1 cellular context compared by ENCODE assay signal in the genomic region with DNA sequence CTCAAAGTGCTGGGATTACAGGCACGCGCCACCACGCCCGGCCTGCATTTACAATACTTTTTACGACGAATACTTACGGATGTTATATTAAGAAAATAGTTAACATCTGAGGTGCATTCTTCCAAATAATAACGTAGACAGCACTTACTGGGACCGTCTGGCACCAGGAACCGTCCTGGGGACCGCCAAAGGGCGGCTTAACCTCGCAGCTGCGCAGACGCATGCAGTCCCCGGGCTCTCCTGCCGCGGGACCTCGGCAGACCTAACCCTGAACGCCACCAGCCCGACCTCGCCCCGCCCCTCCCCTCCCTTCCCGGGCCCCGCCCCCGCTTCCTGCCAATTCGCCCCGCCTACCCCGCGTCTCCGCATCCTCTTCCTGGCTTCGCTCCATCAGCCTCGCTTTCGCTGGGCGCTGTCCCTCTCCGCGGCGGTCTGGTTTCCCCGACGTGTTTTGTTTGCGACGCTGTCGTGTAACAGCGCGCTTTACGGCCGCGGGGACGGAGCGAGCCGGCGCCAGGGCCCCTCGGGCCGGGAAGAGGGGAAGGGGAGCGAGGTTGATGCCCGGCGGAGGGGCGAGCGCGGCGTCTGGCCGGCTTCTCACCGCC.
TF ChIP-seq lines count a peak whose summit lies in the region.

A gene (plus strand): TSS at position 479 of the 605 bp plus-strand sequence. CDS start 79 bp downstream, at position 558.

TF ChIP-seq in K562, 482 proteins besides CTCF, POLR2A, EP300 and RAD21 (continued from another document and continues in another):
- TF ChIP-seq, protein P1, sequence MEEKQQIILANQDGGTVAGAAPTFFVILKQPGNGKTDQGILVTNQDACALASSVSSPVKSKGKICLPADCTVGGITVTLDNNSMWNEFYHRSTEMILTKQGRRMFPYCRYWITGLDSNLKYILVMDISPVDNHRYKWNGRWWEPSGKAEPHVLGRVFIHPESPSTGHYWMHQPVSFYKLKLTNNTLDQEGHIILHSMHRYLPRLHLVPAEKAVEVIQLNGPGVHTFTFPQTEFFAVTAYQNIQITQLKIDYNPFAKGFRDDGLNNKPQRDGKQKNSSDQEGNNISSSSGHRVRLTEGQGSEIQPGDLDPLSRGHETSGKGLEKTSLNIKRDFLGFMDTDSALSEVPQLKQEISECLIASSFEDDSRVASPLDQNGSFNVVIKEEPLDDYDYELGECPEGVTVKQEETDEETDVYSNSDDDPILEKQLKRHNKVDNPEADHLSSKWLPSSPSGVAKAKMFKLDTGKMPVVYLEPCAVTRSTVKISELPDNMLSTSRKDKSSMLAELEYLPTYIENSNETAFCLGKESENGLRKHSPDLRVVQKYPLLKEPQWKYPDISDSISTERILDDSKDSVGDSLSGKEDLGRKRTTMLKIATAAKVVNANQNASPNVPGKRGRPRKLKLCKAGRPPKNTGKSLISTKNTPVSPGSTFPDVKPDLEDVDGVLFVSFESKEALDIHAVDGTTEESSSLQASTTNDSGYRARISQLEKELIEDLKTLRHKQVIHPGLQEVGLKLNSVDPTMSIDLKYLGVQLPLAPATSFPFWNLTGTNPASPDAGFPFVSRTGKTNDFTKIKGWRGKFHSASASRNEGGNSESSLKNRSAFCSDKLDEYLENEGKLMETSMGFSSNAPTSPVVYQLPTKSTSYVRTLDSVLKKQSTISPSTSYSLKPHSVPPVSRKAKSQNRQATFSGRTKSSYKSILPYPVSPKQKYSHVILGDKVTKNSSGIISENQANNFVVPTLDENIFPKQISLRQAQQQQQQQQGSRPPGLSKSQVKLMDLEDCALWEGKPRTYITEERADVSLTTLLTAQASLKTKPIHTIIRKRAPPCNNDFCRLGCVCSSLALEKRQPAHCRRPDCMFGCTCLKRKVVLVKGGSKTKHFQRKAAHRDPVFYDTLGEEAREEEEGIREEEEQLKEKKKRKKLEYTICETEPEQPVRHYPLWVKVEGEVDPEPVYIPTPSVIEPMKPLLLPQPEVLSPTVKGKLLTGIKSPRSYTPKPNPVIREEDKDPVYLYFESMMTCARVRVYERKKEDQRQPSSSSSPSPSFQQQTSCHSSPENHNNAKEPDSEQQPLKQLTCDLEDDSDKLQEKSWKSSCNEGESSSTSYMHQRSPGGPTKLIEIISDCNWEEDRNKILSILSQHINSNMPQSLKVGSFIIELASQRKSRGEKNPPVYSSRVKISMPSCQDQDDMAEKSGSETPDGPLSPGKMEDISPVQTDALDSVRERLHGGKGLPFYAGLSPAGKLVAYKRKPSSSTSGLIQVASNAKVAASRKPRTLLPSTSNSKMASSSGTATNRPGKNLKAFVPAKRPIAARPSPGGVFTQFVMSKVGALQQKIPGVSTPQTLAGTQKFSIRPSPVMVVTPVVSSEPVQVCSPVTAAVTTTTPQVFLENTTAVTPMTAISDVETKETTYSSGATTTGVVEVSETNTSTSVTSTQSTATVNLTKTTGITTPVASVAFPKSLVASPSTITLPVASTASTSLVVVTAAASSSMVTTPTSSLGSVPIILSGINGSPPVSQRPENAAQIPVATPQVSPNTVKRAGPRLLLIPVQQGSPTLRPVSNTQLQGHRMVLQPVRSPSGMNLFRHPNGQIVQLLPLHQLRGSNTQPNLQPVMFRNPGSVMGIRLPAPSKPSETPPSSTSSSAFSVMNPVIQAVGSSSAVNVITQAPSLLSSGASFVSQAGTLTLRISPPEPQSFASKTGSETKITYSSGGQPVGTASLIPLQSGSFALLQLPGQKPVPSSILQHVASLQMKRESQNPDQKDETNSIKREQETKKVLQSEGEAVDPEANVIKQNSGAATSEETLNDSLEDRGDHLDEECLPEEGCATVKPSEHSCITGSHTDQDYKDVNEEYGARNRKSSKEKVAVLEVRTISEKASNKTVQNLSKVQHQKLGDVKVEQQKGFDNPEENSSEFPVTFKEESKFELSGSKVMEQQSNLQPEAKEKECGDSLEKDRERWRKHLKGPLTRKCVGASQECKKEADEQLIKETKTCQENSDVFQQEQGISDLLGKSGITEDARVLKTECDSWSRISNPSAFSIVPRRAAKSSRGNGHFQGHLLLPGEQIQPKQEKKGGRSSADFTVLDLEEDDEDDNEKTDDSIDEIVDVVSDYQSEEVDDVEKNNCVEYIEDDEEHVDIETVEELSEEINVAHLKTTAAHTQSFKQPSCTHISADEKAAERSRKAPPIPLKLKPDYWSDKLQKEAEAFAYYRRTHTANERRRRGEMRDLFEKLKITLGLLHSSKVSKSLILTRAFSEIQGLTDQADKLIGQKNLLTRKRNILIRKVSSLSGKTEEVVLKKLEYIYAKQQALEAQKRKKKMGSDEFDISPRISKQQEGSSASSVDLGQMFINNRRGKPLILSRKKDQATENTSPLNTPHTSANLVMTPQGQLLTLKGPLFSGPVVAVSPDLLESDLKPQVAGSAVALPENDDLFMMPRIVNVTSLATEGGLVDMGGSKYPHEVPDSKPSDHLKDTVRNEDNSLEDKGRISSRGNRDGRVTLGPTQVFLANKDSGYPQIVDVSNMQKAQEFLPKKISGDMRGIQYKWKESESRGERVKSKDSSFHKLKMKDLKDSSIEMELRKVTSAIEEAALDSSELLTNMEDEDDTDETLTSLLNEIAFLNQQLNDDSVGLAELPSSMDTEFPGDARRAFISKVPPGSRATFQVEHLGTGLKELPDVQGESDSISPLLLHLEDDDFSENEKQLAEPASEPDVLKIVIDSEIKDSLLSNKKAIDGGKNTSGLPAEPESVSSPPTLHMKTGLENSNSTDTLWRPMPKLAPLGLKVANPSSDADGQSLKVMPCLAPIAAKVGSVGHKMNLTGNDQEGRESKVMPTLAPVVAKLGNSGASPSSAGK (IDR thresholded peaks at IDR 0.05), result peak; percentile 87
- TF ChIP-seq ZNF695 (CRISPR knock-in tag; IDR thresholded peaks at IDR 0.05), result 0 out of 2 replicates have a peak, but pooled peaks have one; percentile 14
- TF ChIP-seq SPI1 (IDR thresholded peaks at IDR 0.05; ENCODE audit: borderline replicate concordance, low read depth, low read length), result 0 out of 2 replicates have a peak, but pooled peaks have one; percentile 5
- peak; percentile 1; the same call in 1 of the 2 replicates for TF ChIP-seq RB1 (IDR thresholded peaks at IDR 0.05; ENCODE audit: low read depth)
- 0 out of 2 replicates have a peak, but pooled peaks have one; percentile 37 for TF ChIP-seq ZBTB7A (IDR thresholded peaks at IDR 0.05; ENCODE audit: borderline replicate concordance, control insufficient read depth, low read depth, low read length)
- TF ChIP-seq TEAD4 (IDR thresholded peaks at IDR 0.05; ENCODE audit: low read length), result 0 out of 2 replicates have a peak, but pooled peaks have one; percentile 23
- TF ChIP-seq TEAD4 (CRISPR knock-in tag; IDR thresholded peaks at IDR 0.05; ENCODE audit: borderline replicate concordance), result no peak
- TF ChIP-seq, protein P2, sequence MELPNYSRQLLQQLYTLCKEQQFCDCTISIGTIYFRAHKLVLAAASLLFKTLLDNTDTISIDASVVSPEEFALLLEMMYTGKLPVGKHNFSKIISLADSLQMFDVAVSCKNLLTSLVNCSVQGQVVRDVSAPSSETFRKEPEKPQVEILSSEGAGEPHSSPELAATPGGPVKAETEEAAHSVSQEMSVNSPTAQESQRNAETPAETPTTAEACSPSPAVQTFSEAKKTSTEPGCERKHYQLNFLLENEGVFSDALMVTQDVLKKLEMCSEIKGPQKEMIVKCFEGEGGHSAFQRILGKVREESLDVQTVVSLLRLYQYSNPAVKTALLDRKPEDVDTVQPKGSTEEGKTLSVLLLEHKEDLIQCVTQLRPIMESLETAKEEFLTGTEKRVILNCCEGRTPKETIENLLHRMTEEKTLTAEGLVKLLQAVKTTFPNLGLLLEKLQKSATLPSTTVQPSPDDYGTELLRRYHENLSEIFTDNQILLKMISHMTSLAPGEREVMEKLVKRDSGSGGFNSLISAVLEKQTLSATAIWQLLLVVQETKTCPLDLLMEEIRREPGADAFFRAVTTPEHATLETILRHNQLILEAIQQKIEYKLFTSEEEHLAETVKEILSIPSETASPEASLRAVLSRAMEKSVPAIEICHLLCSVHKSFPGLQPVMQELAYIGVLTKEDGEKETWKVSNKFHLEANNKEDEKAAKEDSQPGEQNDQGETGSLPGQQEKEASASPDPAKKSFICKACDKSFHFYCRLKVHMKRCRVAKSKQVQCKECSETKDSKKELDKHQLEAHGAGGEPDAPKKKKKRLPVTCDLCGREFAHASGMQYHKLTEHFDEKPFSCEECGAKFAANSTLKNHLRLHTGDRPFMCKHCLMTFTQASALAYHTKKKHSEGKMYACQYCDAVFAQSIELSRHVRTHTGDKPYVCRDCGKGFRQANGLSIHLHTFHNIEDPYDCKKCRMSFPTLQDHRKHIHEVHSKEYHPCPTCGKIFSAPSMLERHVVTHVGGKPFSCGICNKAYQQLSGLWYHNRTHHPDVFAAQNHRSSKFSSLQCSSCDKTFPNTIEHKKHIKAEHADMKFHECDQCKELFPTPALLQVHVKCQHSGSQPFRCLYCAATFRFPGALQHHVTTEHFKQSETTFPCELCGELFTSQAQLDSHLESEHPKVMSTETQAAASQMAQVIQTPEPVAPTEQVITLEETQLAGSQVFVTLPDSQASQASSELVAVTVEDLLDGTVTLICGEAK (IDR thresholded peaks at IDR 0.05), result 0 out of 2 replicates have a peak, but pooled peaks have one; percentile 25
- TF ChIP-seq, protein P2 (CRISPR knock-in tag; IDR thresholded peaks at IDR 0.05), result no peak
- TF ChIP-seq, protein P3, sequence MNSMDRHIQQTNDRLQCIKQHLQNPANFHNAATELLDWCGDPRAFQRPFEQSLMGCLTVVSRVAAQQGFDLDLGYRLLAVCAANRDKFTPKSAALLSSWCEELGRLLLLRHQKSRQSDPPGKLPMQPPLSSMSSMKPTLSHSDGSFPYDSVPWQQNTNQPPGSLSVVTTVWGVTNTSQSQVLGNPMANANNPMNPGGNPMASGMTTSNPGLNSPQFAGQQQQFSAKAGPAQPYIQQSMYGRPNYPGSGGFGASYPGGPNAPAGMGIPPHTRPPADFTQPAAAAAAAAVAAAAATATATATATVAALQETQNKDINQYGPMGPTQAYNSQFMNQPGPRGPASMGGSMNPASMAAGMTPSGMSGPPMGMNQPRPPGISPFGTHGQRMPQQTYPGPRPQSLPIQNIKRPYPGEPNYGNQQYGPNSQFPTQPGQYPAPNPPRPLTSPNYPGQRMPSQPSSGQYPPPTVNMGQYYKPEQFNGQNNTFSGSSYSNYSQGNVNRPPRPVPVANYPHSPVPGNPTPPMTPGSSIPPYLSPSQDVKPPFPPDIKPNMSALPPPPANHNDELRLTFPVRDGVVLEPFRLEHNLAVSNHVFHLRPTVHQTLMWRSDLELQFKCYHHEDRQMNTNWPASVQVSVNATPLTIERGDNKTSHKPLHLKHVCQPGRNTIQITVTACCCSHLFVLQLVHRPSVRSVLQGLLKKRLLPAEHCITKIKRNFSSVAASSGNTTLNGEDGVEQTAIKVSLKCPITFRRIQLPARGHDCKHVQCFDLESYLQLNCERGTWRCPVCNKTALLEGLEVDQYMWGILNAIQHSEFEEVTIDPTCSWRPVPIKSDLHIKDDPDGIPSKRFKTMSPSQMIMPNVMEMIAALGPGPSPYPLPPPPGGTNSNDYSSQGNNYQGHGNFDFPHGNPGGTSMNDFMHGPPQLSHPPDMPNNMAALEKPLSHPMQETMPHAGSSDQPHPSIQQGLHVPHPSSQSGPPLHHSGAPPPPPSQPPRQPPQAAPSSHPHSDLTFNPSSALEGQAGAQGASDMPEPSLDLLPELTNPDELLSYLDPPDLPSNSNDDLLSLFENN (IDR thresholded peaks at IDR 0.05; ENCODE audit: low read depth in 2 of 2, low read length in 2 of 2), result 0 out of 4 replicates have a peak, but pooled peaks of 1 of the 2 experiments have one; percentile 32
- no peak for TF ChIP-seq NR2C2 (CRISPR knock-in tag; IDR thresholded peaks at IDR 0.05)
- TF ChIP-seq NR2C2 (tag; IDR thresholded peaks at IDR 0.05), result peak; percentile 57; the same call in 1 of the 2 replicates
- TF ChIP-seq, protein P4, sequence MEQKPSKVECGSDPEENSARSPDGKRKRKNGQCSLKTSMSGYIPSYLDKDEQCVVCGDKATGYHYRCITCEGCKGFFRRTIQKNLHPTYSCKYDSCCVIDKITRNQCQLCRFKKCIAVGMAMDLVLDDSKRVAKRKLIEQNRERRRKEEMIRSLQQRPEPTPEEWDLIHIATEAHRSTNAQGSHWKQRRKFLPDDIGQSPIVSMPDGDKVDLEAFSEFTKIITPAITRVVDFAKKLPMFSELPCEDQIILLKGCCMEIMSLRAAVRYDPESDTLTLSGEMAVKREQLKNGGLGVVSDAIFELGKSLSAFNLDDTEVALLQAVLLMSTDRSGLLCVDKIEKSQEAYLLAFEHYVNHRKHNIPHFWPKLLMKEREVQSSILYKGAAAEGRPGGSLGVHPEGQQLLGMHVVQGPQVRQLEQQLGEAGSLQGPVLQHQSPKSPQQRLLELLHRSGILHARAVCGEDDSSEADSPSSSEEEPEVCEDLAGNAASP (IDR thresholded peaks at IDR 0.05), result no peak
- peak; percentile 65 for TF ChIP-seq EP400 (IDR thresholded peaks at IDR 0.05)
- peak; percentile 91 for TF ChIP-seq NFIC (IDR thresholded peaks at IDR 0.05)
- no peak for TF ChIP-seq SMARCB1 (IDR thresholded peaks at IDR 0.05; ENCODE audit: insufficient read length, low read depth)
- TF ChIP-seq CHCHD3 (CRISPR knock-in tag; IDR thresholded peaks at IDR 0.05), result 0 out of 2 replicates have a peak, but pooled peaks have one; percentile 49
- TF ChIP-seq, protein P5, sequence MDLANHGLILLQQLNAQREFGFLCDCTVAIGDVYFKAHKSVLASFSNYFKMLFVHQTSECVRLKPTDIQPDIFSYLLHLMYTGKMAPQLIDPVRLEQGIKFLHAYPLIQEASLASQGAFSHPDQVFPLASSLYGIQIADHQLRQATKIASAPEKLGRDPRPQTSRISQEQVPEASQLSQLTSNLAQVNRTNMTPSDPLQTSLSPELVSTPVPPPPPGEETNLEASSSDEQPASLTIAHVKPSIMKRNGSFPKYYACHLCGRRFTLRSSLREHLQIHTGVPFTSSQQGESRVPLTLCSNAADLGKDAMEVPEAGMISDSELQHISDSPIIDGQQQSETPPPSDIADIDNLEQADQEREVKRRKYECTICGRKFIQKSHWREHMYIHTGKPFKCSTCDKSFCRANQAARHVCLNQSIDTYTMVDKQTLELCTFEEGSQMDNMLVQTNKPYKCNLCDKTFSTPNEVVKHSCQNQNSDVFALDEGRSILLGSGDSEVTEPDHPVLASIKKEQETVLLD (IDR thresholded peaks at IDR 0.05), result peak; percentile 57
- peak; percentile 88 for TF ChIP-seq RBFOX2 (IDR thresholded peaks at IDR 0.05; ENCODE audit: low read depth, low read length)
- peak; percentile 94 for TF ChIP-seq SUPT5H (IDR thresholded peaks at IDR 0.05)
